In the genomic region with DNA sequence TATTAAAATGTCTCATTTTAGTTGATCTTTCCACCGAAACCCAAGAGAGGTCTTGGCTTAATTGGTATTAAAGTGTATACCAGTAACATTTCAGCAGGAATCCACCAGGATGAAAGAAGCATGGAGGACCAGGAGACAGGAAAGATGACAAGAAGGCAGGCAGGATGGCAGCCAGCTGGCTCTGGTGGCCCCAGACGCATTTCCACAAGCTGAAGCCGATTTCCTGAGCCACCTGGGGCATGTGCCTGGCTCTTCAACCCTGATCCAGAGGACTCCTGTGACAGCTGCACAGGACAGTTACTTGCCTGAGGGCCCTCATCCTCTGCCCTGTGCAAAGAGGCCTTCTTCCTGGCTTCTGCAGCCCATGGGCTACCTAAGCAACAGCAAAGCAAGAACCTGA, we compare ENCODE assay signal across 13 cellular contexts.
"Had no signal": no experiment of that assay in that cellular context is flagged by ENCODE, and none has a peak within 500 bp of the region (broad histone marks: within the 10 kb centered on the region; RNA-seq: fewer than 3 reads in every experiment).

No MANE protein-coding gene starts in this region.

- H3K27ac Mint-ChIP-seq: stimulated activated memory B cell treated with anti-CD40 and anti-IgM and Interleukin-4, amounts not matched to agents 10 μg/mL and 1 μg/mL and 100 μg/mL, for 72 hours had no signal

- H3K4me3 Mint-ChIP-seq: nephron progenitor cell; stimulated activated memory B cell treated with anti-CD40 and anti-IgM and Interleukin-4, amounts not matched to agents 10 μg/mL and 1 μg/mL and 100 μg/mL, for 72 hours had no signal

- H3K36me3 Mint-ChIP-seq: stimulated activated memory B cell treated with anti-CD40 and anti-IgM and Interleukin-4, amounts not matched to agents 10 μg/mL and 1 μg/mL and 100 μg/mL, for 72 hours had no signal

- H3K9me3 Mint-ChIP-seq: nephron progenitor cell; stimulated activated memory B cell treated with anti-CD40 and anti-IgM and Interleukin-4, amounts not matched to agents 10 μg/mL and 1 μg/mL and 100 μg/mL, for 72 hours had no signal

- H3K36me3 ChIP-seq: prostate gland, right lobe of liver, transverse colon had no signal

- H3K9me3 ChIP-seq: esophagus squamous epithelium, mucosa of descending colon, prostate gland, right lobe of liver, transverse colon had no signal

- H3K27me3 ChIP-seq: esophagus squamous epithelium, right lobe of liver, transverse colon had no signal

- H3K27ac ChIP-seq: esophagus squamous epithelium, prostate gland, right lobe of liver, SK-N-MC, transverse colon had no signal

- H3K4me3 ChIP-seq: esophagus squamous epithelium, lung, mucosa of descending colon, prostate gland, right lobe of liver, SK-N-MC, transverse colon had no signal

- ATAC-seq: right lobe of liver; stimulated activated memory B cell treated with anti-CD40 and anti-IgM and Interleukin-4, amounts not matched to agents 10 μg/mL and 1 μg/mL and 100 μg/mL, for 72 hours had no signal

- H3K4me1 ChIP-seq: esophagus squamous epithelium, prostate gland, right lobe of liver had no signal

- DNase-seq: activated CD4-positive, alpha-beta T cell treated with anti-CD3 and anti-CD28 coated beads, Interleukin-2, amount 50 U/mL, for 4 hours; activated CD4-positive, CD25-positive, alpha-beta regulatory T cell; activated naive CD4-positive, alpha-beta T cell; esophagus squamous epithelium; foreskin fibroblast; mucosa of descending colon; nephron progenitor cell; right lobe of liver; transverse colon had no signal
